ENCODE assay signal across 12 cellular contexts in genomic region chr2:200742426-200742825, GRCh38.
A peak's percentile ranks its signal among the peaks of the same experiment; 100 is the strongest.
DNase-seq lines count a peak whose midpoint lies in the region; ATAC-seq and TF ChIP-seq lines count a peak whose summit lies in the region.
"Had no signal": no experiment of that assay in that cellular context is flagged by ENCODE, and none has a peak within 500 bp of the region (broad histone marks: within the 10 kb centered on the region; RNA-seq: fewer than 3 reads in every experiment).

No MANE protein-coding gene starts in this region.

- WGBS in adrenal gland, 4 donors, result 60 to 76% (median 70%) methylated on average over 5 of the region's 5 CpGs

- H3K4me1 ChIP-seq in adrenal gland (replicated peaks in 1 of 2) (peaks cover 0 to 8% of the 10 kb centered on the region in 2 donors), uterus (no peaks in the 10 kb centered on the region)

- H3K9me3 ChIP-seq in adrenal gland (replicated peaks in 1 of 3), result no peaks in the 10 kb centered on the region
- no peaks in the 10 kb centered on the region for H3K9me3 ChIP-seq in uterus

- TF ChIP-seq CTCF in adrenal gland (IDR thresholded peaks at IDR 0.05) (no peak), foreskin fibroblast (IDR thresholded peaks at IDR 0.05; ENCODE audit: low read depth, low read length) (no peak), uterus (IDR thresholded peaks at IDR 0.05) (no peak)

- intact Hi-C loops in adrenal gland (cut with DNase I), result no loop called here
- intact Hi-C loops in uterus (cut with DNase I; ENCODE audit: low total_unique reads), result no loop called here

- no peak overlapping the region for H3K4me3 ChIP-seq in adrenal gland
- H3K4me3 ChIP-seq in foreskin fibroblast (ENCODE audit: low read depth in 1 of 2, low read length in 2 of 2), result no peak overlapping the region
- no peak overlapping the region for H3K4me3 ChIP-seq in uterus
- H3K4me3 ChIP-seq: cardiac muscle cell had no signal

- ATAC-seq in GM19397 (IDR thresholded peaks at IDR 0.05; ENCODE audit: unreplicated experiment), result no peak

- H3K27me3 ChIP-seq in adrenal gland (no peaks in the 10 kb centered on the region), uterus (no peaks in the 10 kb centered on the region)
- H3K27me3 ChIP-seq: cardiac muscle cell had no signal

- DNase-seq in adrenal gland (peak in 4 of 7 donors; percentile 18 to 65 (median 47)), foreskin fibroblast (peak; percentile 49 to 84), myocyte (ENCODE audit: low read depth) (peak; percentile 66), uterus (peak in 1 of 2 donors; percentile 44), SIG-M5 treated with dmso at 0.1 percent for 504 hours (lab: John Stamatoyannopoulos, UW; ENCODE audit: unreplicated experiment) (no peak), H4 (ENCODE audit: low spot score) (no peak)
- DNase-seq: activated T-cell treated with anti-CD3 and anti-CD28 coated beads, Interleukin-2, amount 50 U/mL, for 24 hours; DMS 273 treated with DMSO at 0.1 percent for 48 hours; mammary epithelial cell; NCI-H446 treated with DMSO at 0.1 percent for 48 hours had no signal

- H3K36me3 ChIP-seq in adrenal gland (replicated peaks in 1 of 2) (no peaks in the 10 kb centered on the region), uterus (no peaks in the 10 kb centered on the region)
- H3K36me3 ChIP-seq: cardiac muscle cell had no signal

- H3K27ac ChIP-seq in adrenal gland (peak overlapping the region in 1 of 5 donors; percentile 80), uterus (peak overlapping the region; percentile 31 to 56)
- H3K27ac ChIP-seq: cardiac muscle cell had no signal

- TF ChIP-seq POLR2A in adrenal gland (IDR thresholded peaks at IDR 0.05) (no peak), uterus (IDR thresholded peaks at IDR 0.05) (no peak)

Comparison
In these comparisons a context has a peak if more than half of its experiments do, and no peak if none do; other contexts are left out.
1. DNase-seq: peak in adrenal gland (4 of 7), foreskin fibroblast (2 of 2) and myocyte (single experiment); none in SIG-M5 treated with dmso at 0.1 percent for 504 hours (single experiment) and H4 (single experiment).